Comparison of ENCODE assay signal across 3 cellular contexts in genomic region chr19:29858621-29859020, GRCh38.
TF ChIP-seq lines count a peak whose summit lies in the region.

No MANE protein-coding gene starts in this region.

TF ChIP-seq in GM23338, 12 proteins besides CTCF, POLR2A, EP300 and RAD21 (continues in another document):
- TF ChIP-seq ETS1 (IDR thresholded peaks at IDR 0.05): no peak
- no peak for TF ChIP-seq REST (IDR thresholded peaks at IDR 0.05; ENCODE audit: unreplicated experiment)

TF ChIP-seq in HEK293T, 16 proteins besides CTCF, POLR2A, EP300 and RAD21:
- TF ChIP-seq SUZ12 (IDR thresholded peaks at IDR 0.05) (no peak), TARDBP (IDR thresholded peaks at IDR 0.05) (no peak), FOXA1 (IDR thresholded peaks at IDR 0.05) (no peak), PKNOX1 (IDR thresholded peaks at IDR 0.05) (peak; percentile 38; the same call in 1 of the 2 replicates), SP1 (IDR thresholded peaks at IDR 0.05) (no peak)

TF ChIP-seq in H1, 55 proteins besides CTCF, POLR2A, EP300 and RAD21:
- TF ChIP-seq KDM4A (IDR thresholded peaks at IDR 0.05; ENCODE audit: low read depth, low read length, severe bottlenecking): no peak
- no peak for TF ChIP-seq KDM5A (IDR thresholded peaks at IDR 0.05; ENCODE audit: low read length)
- no peak for TF ChIP-seq GABPA (IDR thresholded peaks at IDR 0.05; ENCODE audit: borderline replicate concordance, insufficient read depth, low read length)
